ENCODE assay signal across 8 cellular contexts in the genomic region with DNA sequence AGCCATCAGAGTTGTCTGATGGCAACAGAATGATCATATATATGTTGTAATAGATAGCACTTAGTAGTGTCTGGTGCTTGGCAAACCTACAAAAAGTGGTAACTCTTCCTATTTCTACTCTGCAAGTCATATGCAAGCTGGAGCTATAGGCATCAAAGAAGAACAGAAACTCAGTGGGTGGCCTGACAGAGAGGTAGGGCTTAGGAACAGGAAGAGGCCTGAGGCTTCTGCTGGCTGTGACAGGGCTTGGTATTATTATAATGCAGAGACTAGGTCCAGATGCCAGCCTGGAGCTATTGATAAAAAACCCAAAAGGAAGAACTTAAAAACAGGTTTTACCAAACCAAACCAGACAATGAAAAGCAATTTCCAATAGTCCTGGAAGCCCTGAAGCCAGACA. TPM values are rescaled to one million over a fixed set of nuclear protein-coding genes. Genes with fewer than 3 reads are reported as not detected.
DNase-seq lines count a peak whose midpoint lies in the region; ATAC-seq, FAIRE-seq and TF ChIP-seq lines count a peak whose summit lies in the region.

No MANE protein-coding gene starts in this region.

- H3K4me2 ChIP-seq in GM12878 (ENCODE audit: control insufficient read depth, insufficient read depth), result peak overlapping the region; percentile 70

- H3K27ac Mint-ChIP-seq in mesothelial cell of epicardium, result no peak overlapping the region

- H3K36me3 ChIP-seq in HUES64 (ENCODE audit: insufficient read depth, low read length) (peaks cover 81% of the 10 kb centered on the region), GM12878 (ENCODE audit: control insufficient read depth in 2 of 2, insufficient read depth in 2 of 2, low read length in 1 of 2) (peaks cover 16 to 38% of the 10 kb centered on the region in 2 experiments), left lung (peaks cover 0 to 81% of the 10 kb centered on the region in 2 donors)

- peaks cover 3% of the 10 kb centered on the region for H3K4me1 Mint-ChIP-seq in mesothelial cell of epicardium

- CTCF ChIA-PET in GM12878 (lab: Yijun Ruan, JAX), result interaction anchor here (0.8 to 15.5 kb wide), 13 partner anchors 9 to 256 kb away, joined by 3 to 517 read pairs (median 4); partner anchors contain the start of genes HDAC3 and RELL2

- H3K4me3 ChIP-seq in HUES64 (ENCODE audit: low read length), result no peak overlapping the region
- H3K4me3 ChIP-seq in GM12878, result no peak overlapping the region
- H3K4me3 ChIP-seq in left lung, result no peak overlapping the region

- H3K27me3 Mint-ChIP-seq in mesothelial cell of epicardium (ENCODE audit: low read depth), result no peaks in the 10 kb centered on the region

- no peak; a peak in 1 of 4 replicates for TF ChIP-seq EP300 in GM12878 (IDR thresholded peaks at IDR 0.05; ENCODE audit: borderline replicate concordance in 1 of 2, control insufficient read depth in 1 of 2, low read depth in 2 of 2, low read length in 2 of 2)

- H3K9me3 ChIP-seq in HUES64 (ENCODE audit: insufficient read depth, low read depth, low read length) (no peaks in the 10 kb centered on the region), GM12878 (replicated peaks; ENCODE audit: control insufficient read depth, insufficient read depth, low read length) (no peaks in the 10 kb centered on the region), left lung (no peaks in the 10 kb centered on the region)

- no peak overlapping the region for H2AFZ ChIP-seq in GM12878 (ENCODE audit: control insufficient read depth, low read depth, low read length)

- no peaks in the 10 kb centered on the region for H4K20me1 ChIP-seq in GM12878 (ENCODE audit: control insufficient read depth, insufficient read depth)

- SMC1A ChIA-PET in GM12878 (lab: Charles Lee; ENCODE audit: uncharacterized antibody, unreplicated experiment), result interaction anchor here (0.9 to 14.0 kb wide), 7 partner anchors 10 to 59 kb away, joined by 3 to 245 read pairs (median 4); partner anchors contain the start of genes HDAC3 and RELL2

- BruUV-seq in GM12878 (replicated peaks; lab: Mats Ljungman, UMichigan), result no TSS peak

- FAIRE-seq in GM12878 (lab: Jason Lieb, UNC), result peak; percentile 92

- peaks cover 37% of the 10 kb centered on the region for H3K36me3 Mint-ChIP-seq in mesothelial cell of epicardium

- RAD21 ChIA-PET in GM12878 (lab: Charles Lee; ENCODE audit: unreplicated experiment), result interaction anchor here (1.0 to 3.7 kb wide), 11 partner anchors 11 to 346 kb away, joined by 3 to 79 read pairs (median 4); partner anchors contain the start of genes FCHSD1, HDAC3, RELL2 and RNF14

- H3K27ac ChIP-seq in HUES64 (ENCODE audit: low read depth, low read length), result peak overlapping the region; percentile 58; the same call in 1 of the 2 replicates
- H3K27ac ChIP-seq in GM12878 (ENCODE audit: control insufficient read depth, insufficient read depth), result peak overlapping the region; percentile 81
- peak overlapping the region in 1 of 2 donors; percentile 3 for H3K27ac ChIP-seq in left lung

- no peak overlapping the region for H3K4me3 Mint-ChIP-seq in mesothelial cell of epicardium

- no peaks in the 10 kb centered on the region for H3K9me3 Mint-ChIP-seq in mesothelial cell of epicardium

- H3K27me3 ChIP-seq in HUES64 (ENCODE audit: insufficient read depth, low read length) (no peaks in the 10 kb centered on the region), GM12878 (replicated peaks in 1 of 2; ENCODE audit: control insufficient read depth in 2 of 2, insufficient read depth in 2 of 2, low read length in 1 of 2) (no peaks in the 10 kb centered on the region), left lung (no peaks in the 10 kb centered on the region)

- peaks cover 11% of the 10 kb centered on the region for H3K4me1 ChIP-seq in HUES64 (ENCODE audit: insufficient read depth, low read length)
- H3K4me1 ChIP-seq in GM12878 (ENCODE audit: control insufficient read depth, insufficient read depth, low read length), result peaks cover 14% of the 10 kb centered on the region
- H3K4me1 ChIP-seq in left lung, result peaks cover 0 to 19% of the 10 kb centered on the region in 2 donors

- peak; percentile 64 for ATAC-seq in GM18502 (IDR thresholded peaks at IDR 0.05; ENCODE audit: poor library complexity, unreplicated experiment)
- peak; percentile 60 for ATAC-seq in GM21529 (IDR thresholded peaks at IDR 0.05; ENCODE audit: unreplicated experiment)
- peak; percentile 75 for ATAC-seq in GM12878
- no peak for ATAC-seq in left lung

- intact Hi-C loops in GM12878 (cut with micrococcal nuclease; ENCODE audit: unreplicated experiment), result no loop called here
- intact Hi-C loops in left lung (cut with DNase I), result no loop called here

- peaks cover 4% of the 10 kb centered on the region for H3K79me2 ChIP-seq in GM12878 (ENCODE audit: control insufficient read depth, insufficient read depth, low read length)

- in situ Hi-C loops in GM12878 (cut with MboI), result loop anchor here (25.0 kb wide), 2 partner anchors 1211 to 1586 kb away; partner anchors contain the start of genes ANKHD1 and NRG2

- TF ChIP-seq POLR2A in GM12878 (IDR thresholded peaks at IDR 0.05; ENCODE audit: low read depth, low read length), result no peak

- DNase-seq in GM12878 (ENCODE audit: low read depth, low spot score), result peak; percentile 60
- no peak for DNase-seq in OCI-M1 (lab: John Stamatoyannopoulos, UW)
- no peak for DNase-seq in DMS 273 (lab: John Stamatoyannopoulos, UW; ENCODE audit: unreplicated experiment)
- no peak for DNase-seq in left lung
- DNase-seq in mesothelial cell of epicardium (ENCODE audit: low spot score in 2 of 2, unreplicated experiment in 2 of 2), result no peak

- TF ChIP-seq RAD21 in GM12878 (IDR thresholded peaks at IDR 0.05; ENCODE audit: insufficient read depth, low read depth, low read length), result no peak

- H3K9ac ChIP-seq in HUES64 (ENCODE audit: low read depth, low read length) (0 out of 2 replicates have a peak overlapping the region, but pooled peaks have one; percentile 41), GM12878 (ENCODE audit: control insufficient read depth, insufficient read depth, low read length) (0 out of 2 replicates have a peak overlapping the region, but pooled peaks have one; percentile 15)

- TF ChIP-seq CTCF in GM12878 (IDR thresholded peaks at IDR 0.05 in 2 of 3, conservative IDR thresholded peaks at IDR 0.05 in 1 of 3; ENCODE audit: control insufficient read depth in 2 of 3, extremely low read depth in 1 of 3, insufficient read depth in 1 of 3, low read depth in 3 of 3, low read length in 3 of 3) (no peak), left lung (IDR thresholded peaks at IDR 0.05) (no peak), mesothelial cell of epicardium (IDR thresholded peaks at IDR 0.05; ENCODE audit: unreplicated experiment) (no peak)

- POLR2A ChIA-PET in GM12878 (lab: Charles Lee), result interaction anchor here (0.9 to 13.9 kb wide), 8 partner anchors 10 to 42 kb away, joined by 4 to 215 read pairs (median 6); partner anchors contain the start of genes FCHSD1, HDAC3 and RELL2

RNA-seq across cellular contexts. Expression of gene DIAPH1, which starts 4.4 kb away (rescaled TPM):
- polyA plus RNA-seq in HUES64 (2013, experiment 1 of 2), result 54.8 TPM
- 55.0 TPM for polyA plus RNA-seq in HUES64 (2013, experiment 2 of 2)
- 41.5 and 54.1 TPM in 2 replicates for total RNA-seq in GM12878 (2013; cell fraction: nucleolus; rRNA removed)
- 42.6 and 45.5 TPM in 2 replicates for total RNA-seq in GM12878 (2014; rRNA removed)
- 37.8 and 38.6 TPM in 2 replicates for total RNA-seq in GM12878 (2014; rRNA removed; fragmentation: Illumina TruSeq; extraction: Trizol)
- 159 and 168 TPM in 2 replicates for total RNA-seq in GM12878 (2021)
- 53.8 TPM for polyA plus RNA-seq in GM12878 (2011; ENCODE audit: low read depth)
- 43.6 and 45.5 TPM in 2 replicates for polyA plus RNA-seq in GM12878 (2011; rRNA removed)
- 60.5 and 85.4 TPM in 2 replicates for polyA plus RNA-seq in GM12878 (2011; cell fraction: cytosol; rRNA removed)
- 108 and 216 TPM in 2 replicates for polyA plus RNA-seq in GM12878 (2011; cell fraction: nucleus; rRNA removed)
- 64.3 and 68.3 TPM in 2 replicates for polyA plus RNA-seq in GM12878 (2012)
- 122 and 124 TPM in 2 replicates for polyA plus RNA-seq in GM12878 (2014; fragmentation: Illumina TruSeq; extraction: Trizol)
- polyA plus RNA-seq in GM12878 (2014; fragmentation: Nextera tagmentation; extraction: Ambion mirVana), result 10 to 100 TPM; 46.3 to 56.0 TPM
- 62.1 and 69.4 TPM in 2 replicates for polyA plus RNA-seq in GM12878 (2014; rRNA removed)
- 100 to 1,000 TPM; 113 to 122 TPM for polyA plus RNA-seq in GM12878 (2016; fragmentation: Nextera tagmentation; extraction: Ambion mirVana)
- polyA minus RNA-seq in GM12878 (2011; rRNA and poly(A)+ RNA removed), result 95.9 and 106 TPM in 2 replicates
- 52.9 and 65.7 TPM in 2 replicates for polyA minus RNA-seq in GM12878 (2011; cell fraction: cytosol; rRNA and poly(A)+ RNA removed)
- polyA minus RNA-seq in GM12878 (2011; cell fraction: nucleus; rRNA and poly(A)+ RNA removed), result 34.0 and 83.0 TPM in 2 replicates
- 100 to 1,000 TPM; 122 to 137 TPM for total RNA-seq in left lung
- total RNA-seq in mesothelial cell of epicardium, result 43.0 to 43.9 TPM (median 43.6 TPM) in 3 replicates

RNA-seq across cellular contexts. Expression of gene HDAC3, which starts 13.5 kb away (rescaled TPM):
- 92.1 TPM for polyA plus RNA-seq in HUES64 (2013, experiment 1 of 2)
- polyA plus RNA-seq in HUES64 (2013, experiment 2 of 2), result 81.0 TPM
- total RNA-seq in GM12878 (2013; cell fraction: nucleolus; rRNA removed), result 97.4 and 102 TPM in 2 replicates
- total RNA-seq in GM12878 (2014; rRNA removed) (107 and 109 TPM in 2 replicates), GM12878 (2014; rRNA removed; fragmentation: Illumina TruSeq; extraction: Trizol) (77.0 and 92.5 TPM in 2 replicates), GM12878 (2021) (82.9 and 94.3 TPM in 2 replicates), left lung (10 to 100 TPM; 41.2 to 50.0 TPM), mesothelial cell of epicardium (96.0 to 108 TPM (median 102 TPM) in 3 replicates)
- polyA plus RNA-seq in GM12878 (2011; ENCODE audit: low read depth), result 88.0 TPM
- polyA plus RNA-seq in GM12878 (2011; rRNA removed) (115 and 140 TPM in 2 replicates), GM12878 (2014; fragmentation: Illumina TruSeq; extraction: Trizol) (115 and 135 TPM in 2 replicates), GM12878 (2014; fragmentation: Nextera tagmentation; extraction: Ambion mirVana) (100 to 1,000 TPM in 1 of 2 experiments, 10 to 100 TPM in 1; 62.2 to 108 TPM), GM12878 (2014; rRNA removed) (107 and 115 TPM in 2 replicates), GM12878 (2016; fragmentation: Nextera tagmentation; extraction: Ambion mirVana) (100 to 1,000 TPM; 117 to 120 TPM)
- 160 and 168 TPM in 2 replicates for polyA plus RNA-seq in GM12878 (2011; cell fraction: cytosol; rRNA removed)
- polyA plus RNA-seq in GM12878 (2011; cell fraction: nucleus; rRNA removed), result 199 and 244 TPM in 2 replicates
- 77.9 and 79.2 TPM in 2 replicates for polyA plus RNA-seq in GM12878 (2012)
- polyA minus RNA-seq in GM12878 (2011; rRNA and poly(A)+ RNA removed), result 119 and 130 TPM in 2 replicates
- 32.9 and 41.7 TPM in 2 replicates for polyA minus RNA-seq in GM12878 (2011; cell fraction: cytosol; rRNA and poly(A)+ RNA removed)
- 79.4 and 93.5 TPM in 2 replicates for polyA minus RNA-seq in GM12878 (2011; cell fraction: nucleus; rRNA and poly(A)+ RNA removed)

RNA-seq across cellular contexts. Expression of gene RELL2, which starts 13.6 kb away (rescaled TPM):
- 10.3 TPM for polyA plus RNA-seq in HUES64 (2013, experiment 1 of 2)
- polyA plus RNA-seq in HUES64 (2013, experiment 2 of 2), result 9.7 TPM
- 5.6 and 7.0 TPM in 2 replicates for total RNA-seq in GM12878 (2013; cell fraction: nucleolus; rRNA removed)
- total RNA-seq in GM12878 (2014; rRNA removed) (15.3 and 18.2 TPM in 2 replicates), GM12878 (2014; rRNA removed; fragmentation: Illumina TruSeq; extraction: Trizol) (6.6 and 6.8 TPM in 2 replicates), GM12878 (2021) (15.4 and 15.7 TPM in 2 replicates), left lung (1 to 10 TPM; 2.6 to 6.3 TPM), mesothelial cell of epicardium (3.9 to 4.6 TPM (median 4.6 TPM) in 3 replicates)
- 1.3 TPM for polyA plus RNA-seq in GM12878 (2011; ENCODE audit: low read depth)
- polyA plus RNA-seq in GM12878 (2011; rRNA removed) (0.91 and 2.1 TPM in 2 replicates), GM12878 (2014; fragmentation: Illumina TruSeq; extraction: Trizol) (1.2 and 6.0 TPM in 2 replicates), GM12878 (2014; fragmentation: Nextera tagmentation; extraction: Ambion mirVana) (under 1 TPM; 0.23 to 0.64 TPM), GM12878 (2014; rRNA removed) (21.4 and 23.5 TPM in 2 replicates), GM12878 (2016; fragmentation: Nextera tagmentation; extraction: Ambion mirVana) (1 to 10 TPM; 7.5 to 9.5 TPM)
- polyA plus RNA-seq in GM12878 (2011; cell fraction: cytosol; rRNA removed), result 2.0 and 3.3 TPM in 2 replicates
- 27.8 and 32.1 TPM in 2 replicates for polyA plus RNA-seq in GM12878 (2011; cell fraction: nucleus; rRNA removed)
- 4.7 and 5.4 TPM in 2 replicates for polyA plus RNA-seq in GM12878 (2012)
- polyA minus RNA-seq in GM12878 (2011; rRNA and poly(A)+ RNA removed), result 1.3 and 1.4 TPM in 2 replicates
- polyA minus RNA-seq in GM12878 (2011; cell fraction: cytosol; rRNA and poly(A)+ RNA removed), result 0.73 and 0.80 TPM in 2 replicates
- polyA minus RNA-seq in GM12878 (2011; cell fraction: nucleus; rRNA and poly(A)+ RNA removed), result 4.4 and 6.1 TPM in 2 replicates

RNA-seq across cellular contexts. Expression of gene FCHSD1, which starts 28.0 kb away (rescaled TPM):
- 11.5 TPM for polyA plus RNA-seq in HUES64 (2013, experiment 1 of 2)
- polyA plus RNA-seq in HUES64 (2013, experiment 2 of 2), result 12.6 TPM
- 61.9 and 72.1 TPM in 2 replicates for total RNA-seq in GM12878 (2013; cell fraction: nucleolus; rRNA removed)
- total RNA-seq in GM12878 (2014; rRNA removed) (13.1 and 18.0 TPM in 2 replicates), GM12878 (2014; rRNA removed; fragmentation: Illumina TruSeq; extraction: Trizol) (7.7 and 8.1 TPM in 2 replicates), GM12878 (2021) (20.6 and 21.3 TPM in 2 replicates), left lung (10 to 100 TPM; 18.0 to 18.7 TPM), mesothelial cell of epicardium (48.6 to 52.0 TPM (median 51.5 TPM) in 3 replicates)
- polyA plus RNA-seq in GM12878 (2011; ENCODE audit: low read depth), result 15.7 TPM
- polyA plus RNA-seq in GM12878 (2011; rRNA removed) (16.6 and 21.9 TPM in 2 replicates), GM12878 (2014; fragmentation: Illumina TruSeq; extraction: Trizol) (3.2 and 8.9 TPM in 2 replicates), GM12878 (2014; fragmentation: Nextera tagmentation; extraction: Ambion mirVana) (1 to 10 TPM in 1 of 2 experiments, under 1 TPM in 1; 0.97 to 1.0 TPM), GM12878 (2014; rRNA removed) (19.1 and 22.8 TPM in 2 replicates), GM12878 (2016; fragmentation: Nextera tagmentation; extraction: Ambion mirVana) (10 to 100 TPM in 1 of 2 experiments, 1 to 10 TPM in 1; 9.9 to 11.5 TPM)
- polyA plus RNA-seq in GM12878 (2011; cell fraction: cytosol; rRNA removed), result 13.3 and 17.5 TPM in 2 replicates
- 231 and 272 TPM in 2 replicates for polyA plus RNA-seq in GM12878 (2011; cell fraction: nucleus; rRNA removed)
- 26.0 and 30.3 TPM in 2 replicates for polyA plus RNA-seq in GM12878 (2012)
- 13.6 and 15.4 TPM in 2 replicates for polyA minus RNA-seq in GM12878 (2011; rRNA and poly(A)+ RNA removed)
- 4.1 and 5.5 TPM in 2 replicates for polyA minus RNA-seq in GM12878 (2011; cell fraction: cytosol; rRNA and poly(A)+ RNA removed)
- polyA minus RNA-seq in GM12878 (2011; cell fraction: nucleus; rRNA and poly(A)+ RNA removed), result 37.4 and 42.8 TPM in 2 replicates

RNA-seq across cellular contexts. Expression of gene ARAP3, which starts 58.8 kb away (rescaled TPM):
- polyA plus RNA-seq in HUES64 (2013, experiment 1 of 2), result 23.3 TPM
- polyA plus RNA-seq in HUES64 (2013, experiment 2 of 2), result 28.6 TPM
- not detected in 2 replicates for total RNA-seq in GM12878 (2013; cell fraction: nucleolus; rRNA removed)
- 0.05 TPM in 1 of 2 replicates, not detected in the other for total RNA-seq in GM12878 (2014; rRNA removed)
- total RNA-seq in GM12878 (2014; rRNA removed; fragmentation: Illumina TruSeq; extraction: Trizol), result not detected in 2 replicates
- total RNA-seq in GM12878 (2021), result 0.08 TPM in 2 replicates
- not detected for polyA plus RNA-seq in GM12878 (2011; ENCODE audit: low read depth)
- not detected in 2 replicates for polyA plus RNA-seq in GM12878 (2011; rRNA removed)
- not detected in 2 replicates for polyA plus RNA-seq in GM12878 (2011; cell fraction: cytosol; rRNA removed)
- 0.03 TPM in 1 of 2 replicates, not detected in the other for polyA plus RNA-seq in GM12878 (2011; cell fraction: nucleus; rRNA removed)
- 0.04 TPM in 1 of 2 replicates, not detected in the other for polyA plus RNA-seq in GM12878 (2012)
- 0.01 and 0.05 TPM in 2 replicates for polyA plus RNA-seq in GM12878 (2014; fragmentation: Illumina TruSeq; extraction: Trizol)
- polyA plus RNA-seq in GM12878 (2014; fragmentation: Nextera tagmentation; extraction: Ambion mirVana), result not detected
- not detected in 2 replicates for polyA plus RNA-seq in GM12878 (2014; rRNA removed)
- not detected for polyA plus RNA-seq in GM12878 (2016; fragmentation: Nextera tagmentation; extraction: Ambion mirVana)
- 0.29 TPM in 1 of 2 replicates, not detected in the other for polyA minus RNA-seq in GM12878 (2011; rRNA and poly(A)+ RNA removed)
- polyA minus RNA-seq in GM12878 (2011; cell fraction: cytosol; rRNA and poly(A)+ RNA removed), result not detected in 2 replicates
- polyA minus RNA-seq in GM12878 (2011; cell fraction: nucleus; rRNA and poly(A)+ RNA removed), result not detected in 2 replicates
- total RNA-seq in left lung, result 10 to 100 TPM; 20.5 to 41.0 TPM
- total RNA-seq in mesothelial cell of epicardium, result 50.9 to 53.8 TPM (median 51.8 TPM) in 3 replicates
